Comparison of ENCODE assay signal across 8 cellular contexts in genomic region chr1:94063379-94063778, GRCh38. TPM values are rescaled to one million over a fixed set of nuclear protein-coding genes. Genes with fewer than 3 reads are reported as not detected.
DNase-seq lines count a peak whose midpoint lies in the region; ATAC-seq and TF ChIP-seq lines count a peak whose summit lies in the region.

No MANE protein-coding gene starts in this region.

- H4K20me1 ChIP-seq in BLaER1 treated with 17β-estradiol and CSF1 and Interleukin-3, amounts not matched to agents 10 nM and 100 nM = peaks cover 0 to 15% (median 0%) of the 10 kb centered on the region in 11 experiments; a peak in 1 of 22 replicates

- peaks cover 0 to 93% (median 0%) of the 10 kb centered on the region in 11 experiments; a peak in 6 of 22 replicates for H3K27me3 ChIP-seq in BLaER1 treated with 17β-estradiol and CSF1 and Interleukin-3, amounts not matched to agents 10 nM and 100 nM
- peaks cover 0 to 3% (median 0%) of the 10 kb centered on the region in 45 donors for H3K27me3 ChIP-seq in dorsolateral prefrontal cortex

- TF ChIP-seq CTCF in NB4 (IDR thresholded peaks at IDR 0.05; ENCODE audit: low read depth, low read length) (peak; percentile 19), dorsolateral prefrontal cortex (IDR thresholded peaks at IDR 0.05 in 54 of 56, conservative IDR thresholded peaks at IDR 0.05 in 2 of 56; ENCODE audit: low read depth in 1 of 56, partially characterized antibody in 56 of 56) (peak in 38 of 56 donors; percentile 13 to 52 (median 30)), RWPE1 (conservative IDR thresholded peaks at IDR 0.05; ENCODE audit: low read depth) (no peak; the same call in 1 of the 2 replicates)

- TF ChIP-seq POLR2A in NB4 (IDR thresholded peaks at IDR 0.05; ENCODE audit: extremely low read depth, insufficient read length) = no peak

- no peak for ATAC-seq in HG02870 (IDR thresholded peaks at IDR 0.05; ENCODE audit: unreplicated experiment)

- peak; percentile 25 for DNase-seq in NB4 (ENCODE audit: low read depth)
- no peak for DNase-seq in dorsolateral prefrontal cortex
- peak; percentile 44 for DNase-seq in myocyte (ENCODE audit: low read depth)
- DNase-seq in RWPE1 (ENCODE audit: low spot score) = no peak
- DNase-seq in stimulated activated CD4-positive, alpha-beta T cell treated with anti-CD3 and anti-CD28 coated beads, Interleukin-15, amount 100 ng/mL, for 24 hours = no peak
- DNase-seq in activated gamma-delta T cell (lab: John Stamatoyannopoulos, UW) = no peak

- H3K4me2 ChIP-seq in BLaER1 treated with 17β-estradiol and CSF1 and Interleukin-3, amounts not matched to agents 10 nM and 100 nM = peak overlapping the region; percentile 20 to 90 (median 66); a peak in 21 of 22 replicates

- POLR2A ChIA-PET in RWPE1 (lab: Yijun Ruan, JAX; ENCODE audit: low non-redundant PET) = no interaction called here

- H3K36me3 ChIP-seq in BLaER1 treated with 17β-estradiol and CSF1 and Interleukin-3, amounts not matched to agents 10 nM and 100 nM = no peaks in the 10 kb centered on the region

- no peak overlapping the region for H3K9ac ChIP-seq in BLaER1 treated with 17β-estradiol and CSF1 and Interleukin-3, amounts not matched to agents 10 nM and 100 nM

- H3K27ac ChIP-seq in BLaER1 treated with 17β-estradiol and CSF1 and Interleukin-3, amounts not matched to agents 10 nM and 100 nM = no peak overlapping the region
- H3K27ac ChIP-seq in dorsolateral prefrontal cortex = peak overlapping the region in 14 of 59 donors; percentile 7 to 59 (median 37)
- H3K27ac ChIP-seq in RWPE1 = no peak overlapping the region

- H3K9me3 ChIP-seq in BLaER1 treated with 17β-estradiol and CSF1 and Interleukin-3, amounts not matched to agents 10 nM and 100 nM (replicated peaks in 1 of 11) = no peaks in the 10 kb centered on the region

- peaks cover 33 to 73% (median 59%) of the 10 kb centered on the region in 10 experiments for H3K4me1 ChIP-seq in BLaER1 treated with 17β-estradiol and CSF1 and Interleukin-3, amounts not matched to agents 10 nM and 100 nM

- intact Hi-C loops in dorsolateral prefrontal cortex (cut with DNase I) = loop anchor here (5.0 to 10.0 kb wide), 3 partner anchors 171 to 401 kb away; partner anchors contain the start of gene ARHGAP29 (in 1 of the 2)

- CTCF ChIA-PET in RWPE1 (lab: Yijun Ruan, JAX) = interaction anchor here (0.7 to 8.2 kb wide), 3 partner anchors 8 to 271 kb away, joined by 3 to 111 read pairs (median 14); no protein-coding TSS in a partner anchor

- H3K4me3 ChIP-seq in BLaER1 treated with 17β-estradiol and CSF1 and Interleukin-3, amounts not matched to agents 10 nM and 100 nM = no peak overlapping the region
- no peak overlapping the region for H3K4me3 ChIP-seq in NB4 (ENCODE audit: low read depth, low read length)
- H3K4me3 ChIP-seq in dorsolateral prefrontal cortex = no peak overlapping the region

RNA-seq across cellular contexts. Expression of gene ABCA4, which starts 57.6 kb away (rescaled TPM):
- 1 to 10 TPM in 67 of 120 experiments, under 1 TPM in 53; 0.07 to 5.2 (median 1.1) TPM for total RNA-seq in dorsolateral prefrontal cortex
- total RNA-seq in myocyte = 0.08 and 0.52 TPM in 2 replicates
- polyA plus RNA-seq in myocyte (2012) = 0.81 TPM

Comparison
In these comparisons a context has a peak if more than half of its experiments do, and no peak if none do; other contexts are left out.
1. DNase-seq: peak in NB4 (single experiment) and myocyte (single experiment); none in dorsolateral prefrontal cortex (0 of 10), RWPE1 (single experiment), stimulated activated CD4-positive, alpha-beta T cell treated with anti-CD3 and anti-CD28 coated beads, Interleukin-15, amount 100 ng/mL, for 24 hours (single experiment) and activated gamma-delta T cell (single experiment).